ENCODE assay signal across 14 cellular contexts in genomic region chr22:24893341-24894070, GRCh38. TPM values are rescaled to one million over a fixed set of nuclear protein-coding genes. Genes with fewer than 3 reads are reported as not detected.
DNase-seq lines count a peak whose midpoint lies in the region; ATAC-seq and TF ChIP-seq lines count a peak whose summit lies in the region.
"Had no signal": no experiment of that assay in that cellular context is flagged by ENCODE, and none has a peak within 500 bp of the region (broad histone marks: within the 10 kb centered on the region; RNA-seq: fewer than 3 reads in every experiment).

No MANE protein-coding gene starts in this region.

- ATAC-seq in GM21825 (IDR thresholded peaks at IDR 0.05; ENCODE audit: unreplicated experiment) (no peak), GM19463 (IDR thresholded peaks at IDR 0.05; ENCODE audit: unreplicated experiment) (no peak)

- WGBS in esophagus, 2 donors: 89 to 90% methylated on average over 20 of the region's 20 CpGs

- H3K4me1 ChIP-seq in esophagus (ENCODE audit: control insufficient read depth in 2 of 2, insufficient read depth in 2 of 2, low read length in 1 of 2) (peaks cover 0 to 4% of the 10 kb centered on the region in 2 donors), osteoblast (ENCODE audit: insufficient read depth, low read length) (peaks cover 15% of the 10 kb centered on the region)

- peak overlapping the region; percentile 94 for H3K27ac ChIP-seq in 22Rv1
- H3K27ac ChIP-seq in esophagus (ENCODE audit: low read depth in 2 of 2, low read length in 1 of 2): peak overlapping the region; percentile 81 to 86
- H3K27ac ChIP-seq in osteoblast (ENCODE audit: low read depth, low read length): peak overlapping the region; percentile 69
- H3K27ac ChIP-seq: cardiac muscle cell, neutrophil had no signal

- TF ChIP-seq CTCF in 22Rv1 (IDR thresholded peaks at IDR 0.05) (no peak), osteoblast (IDR thresholded peaks at IDR 0.05; ENCODE audit: extremely low read depth, low read depth, low read length) (no peak)

- H3K4me3 ChIP-seq in esophagus (ENCODE audit: low read depth in 1 of 2, low read length in 2 of 2) (no peak overlapping the region), osteoblast (ENCODE audit: insufficient read depth, low read length) (no peak overlapping the region)
- H3K4me3 ChIP-seq: cardiac muscle cell had no signal

- no peaks in the 10 kb centered on the region for H4K20me1 ChIP-seq in osteoblast (ENCODE audit: insufficient read depth, low read length)

- no peak for DNase-seq in osteoblast (ENCODE audit: insufficient read length, low spot score, missing footprints)
- no peak for DNase-seq in activated CD8-positive, alpha-beta memory T cell treated with anti-CD3 and anti-CD28 coated beads, Interleukin-2, amount 50 U/mL, for 4 hours
- DNase-seq in RKO (ENCODE audit: low spot score): no peak
- DNase-seq: activated B cell treated with CpG ODN at 0.5 μM for 24 hours; activated naive CD4-positive, alpha-beta T cell treated with anti-CD3 and anti-CD28 coated beads, Interleukin-2, amount 10 ng/mL, durations not matched to agents 7 days and 5 days; hippocampal formation had no signal

- H3K4me2 ChIP-seq in osteoblast (ENCODE audit: insufficient read depth, low read length): peak overlapping the region; percentile 70

- H3K27me3 ChIP-seq in esophagus (ENCODE audit: control insufficient read depth in 1 of 2, insufficient read depth in 2 of 2, low read length in 2 of 2) (no peaks in the 10 kb centered on the region), osteoblast (ENCODE audit: insufficient read depth, low read length) (peaks cover 3% of the 10 kb centered on the region)
- H3K27me3 ChIP-seq: cardiac muscle cell had no signal

- no peak overlapping the region for H2AFZ ChIP-seq in osteoblast (ENCODE audit: low read length)

- no peaks in the 10 kb centered on the region for H3K36me3 ChIP-seq in esophagus (ENCODE audit: control insufficient read depth in 2 of 2, insufficient read depth in 2 of 2, low read length in 1 of 2)
- H3K36me3 ChIP-seq in osteoblast (ENCODE audit: insufficient read depth, low read length): no peaks in the 10 kb centered on the region
- H3K36me3 ChIP-seq: cardiac muscle cell, neutrophil had no signal

- H3K9me3 ChIP-seq in esophagus (ENCODE audit: control insufficient read depth in 2 of 2, insufficient read depth in 1 of 2, low read depth in 1 of 2, low read length in 1 of 2) (no peaks in the 10 kb centered on the region), osteoblast (ENCODE audit: low read depth, low read length) (no peaks in the 10 kb centered on the region)
- H3K9me3 ChIP-seq: neutrophil had no signal

- no peaks in the 10 kb centered on the region for H3K79me2 ChIP-seq in osteoblast (ENCODE audit: insufficient read depth, low read length)

TF ChIP-seq in PFSK-1, 5 proteins besides CTCF, POLR2A, EP300 and RAD21:
- TF ChIP-seq REST (IDR thresholded peaks at IDR 0.05; ENCODE audit: insufficient read depth in 1 of 2, low read depth in 2 of 2, low read length in 2 of 2) (no peak), FOXP2 (optimal IDR thresholded peaks at IDR 0.05; ENCODE audit: borderline replicate concordance, extremely low read depth, extremely low read length, insufficient read depth) (peak; percentile 23)

RNA-seq across cellular contexts. Expression of gene LHFPL7, which starts 53.0 kb away (rescaled TPM):
- not detected for polyA plus RNA-seq in PFSK-1 (2012; ENCODE audit: insufficient read length, low read depth)
- not detected for polyA plus RNA-seq in esophagus
- total RNA-seq in osteoblast: not detected in 2 replicates
- total RNA-seq: activated B cell treated with CpG ODN at 0.5 μM for 24 hours, cardiac muscle cell, left lobe of liver had no signal
- polyA plus RNA-seq: cardiac muscle cell had no signal

RNA-seq across cellular contexts. Expression of gene KIAA1671, which starts 59.0 kb away (rescaled TPM):
- polyA plus RNA-seq in PFSK-1 (2012; ENCODE audit: insufficient read length, low read depth): 10.9 TPM
- 10 to 100 TPM; 14.2 to 17.7 TPM for polyA plus RNA-seq in esophagus
- 16.6 and 18.3 TPM in 2 replicates for total RNA-seq in osteoblast
